ENCODE assay signal across 8 cellular contexts in genomic region chr1:826831-827220, GRCh38.
A peak's percentile ranks its signal among the peaks of the same experiment; 100 is the strongest.
DNase-seq lines count a peak whose midpoint lies in the region; ATAC-seq, FAIRE-seq and TF ChIP-seq lines count a peak whose summit lies in the region.
"Not testable (repeated sequence)": the region's sequence is repeated elsewhere in the genome, so short reads cannot be mapped to it uniquely, and the experiment has no call there.

No MANE protein-coding gene starts in this region.

- H3K4me1 Mint-ChIP-seq in IgD-negative memory B cell (peaks cover 7 to 16% (median 12%) of the 10 kb centered on the region in 3 donors), immature natural killer cell (peaks cover 28 to 30% of the 10 kb centered on the region in 2 donors)
- peaks cover 26% of the 10 kb centered on the region for H3K4me1 Mint-ChIP-seq in activated CD4-positive, alpha-beta T cell treated with anti-CD3 and anti-CD28 coated beads, Interleukin-2, amount 10 ng/mL, durations not matched to agents 24 days and 14 days

- FAIRE-seq in pancreas (lab: Jason Lieb, UNC), result not testable (repeated sequence)

- not testable (repeated sequence) for H3K4me1 ChIP-seq in pancreas; aorta (ENCODE audit: control insufficient read depth in 1 of 2, insufficient read depth in 2 of 2, low read length in 2 of 2)

- intact Hi-C loops in activated CD4-positive, alpha-beta T cell treated with anti-CD3 and anti-CD28 coated beads, Interleukin-2, amount 10 ng/mL, durations not matched to agents 24 days and 14 days (cut with micrococcal nuclease); pancreas (cut with DNase I); aorta (cut with DNase I): not testable (repeated sequence)

- peak overlapping the region; percentile 86 to 96 for H3K27ac ChIP-seq in coronary artery
- H3K27ac ChIP-seq in pancreas, result peak overlapping the region; percentile 68 to 89 (median 79)
- H3K27ac ChIP-seq in aorta (ENCODE audit: low read depth in 1 of 2, low read length in 2 of 2), result peak overlapping the region in 1 of 2 donors; percentile 98

- H3K9me3 Mint-ChIP-seq in IgD-negative memory B cell; activated CD4-positive, alpha-beta T cell treated with anti-CD3 and anti-CD28 coated beads, Interleukin-2, amount 10 ng/mL, durations not matched to agents 24 days and 14 days; immature natural killer cell: not testable (repeated sequence)

- ATAC-seq in GM18519 (IDR thresholded peaks at IDR 0.05; ENCODE audit: low FRiP score, unreplicated experiment), result peak; percentile 16
- ATAC-seq in HG02642 (IDR thresholded peaks at IDR 0.05; ENCODE audit: poor library complexity, unreplicated experiment), result peak; percentile 40
- peak; percentile 19 to 44 (median 39) for ATAC-seq in pancreas
- ATAC-seq in aorta (ENCODE audit: low FRiP score), result peak; percentile 65

- H3K9me3 ChIP-seq in pancreas; aorta (ENCODE audit: control insufficient read depth, low read length): not testable (repeated sequence)

- TF ChIP-seq CTCF in coronary artery (IDR thresholded peaks at IDR 0.05); pancreas (IDR thresholded peaks at IDR 0.05): not testable (repeated sequence)

- not testable (repeated sequence) for H3K27me3 Mint-ChIP-seq in IgD-negative memory B cell; activated CD4-positive, alpha-beta T cell treated with anti-CD3 and anti-CD28 coated beads, Interleukin-2, amount 10 ng/mL, durations not matched to agents 24 days and 14 days; immature natural killer cell (ENCODE audit: low read depth in 3 of 3)

- H3K4me3 ChIP-seq in coronary artery (peak overlapping the region; percentile 79), pancreas (peak overlapping the region; percentile 33 to 56 (median 46)), aorta (ENCODE audit: low read length in 2 of 2) (peak overlapping the region; percentile 72 to 82)

- H3K4me3 Mint-ChIP-seq in IgD-negative memory B cell (peak overlapping the region; percentile 89 to 99 (median 98)), immature natural killer cell (peak overlapping the region; percentile 87 to 96 (median 92))
- H3K4me3 Mint-ChIP-seq in activated CD4-positive, alpha-beta T cell treated with anti-CD3 and anti-CD28 coated beads, Interleukin-2, amount 10 ng/mL, durations not matched to agents 24 days and 14 days, result peak overlapping the region; percentile 92

- 0 to 2% methylated on average over 11 to 17 of the region's 25 CpGs for WGBS in pancreas, 2 donors
- 0 to 1% methylated on average over 15 to 24 of the region's 25 CpGs for WGBS in aorta, 2 donors

- peak overlapping the region; percentile 97 to 98 (median 98) for H3K27ac Mint-ChIP-seq in IgD-negative memory B cell
- peak overlapping the region; percentile 93 for H3K27ac Mint-ChIP-seq in activated CD4-positive, alpha-beta T cell treated with anti-CD3 and anti-CD28 coated beads, Interleukin-2, amount 10 ng/mL, durations not matched to agents 24 days and 14 days
- peak overlapping the region; percentile 96 to 99 (median 97) for H3K27ac Mint-ChIP-seq in immature natural killer cell

- H3K36me3 Mint-ChIP-seq in IgD-negative memory B cell; activated CD4-positive, alpha-beta T cell treated with anti-CD3 and anti-CD28 coated beads, Interleukin-2, amount 10 ng/mL, durations not matched to agents 24 days and 14 days (ENCODE audit: low read depth); immature natural killer cell: not testable (repeated sequence)

- not testable (repeated sequence) for H3K27me3 ChIP-seq in pancreas; aorta (ENCODE audit: control insufficient read depth in 1 of 2, insufficient read depth in 2 of 2, low read length in 1 of 2)

- peak; percentile 66 for DNase-seq in activated CD4-positive, alpha-beta T cell treated with anti-CD3 and anti-CD28 coated beads, Interleukin-2, amount 10 ng/mL, durations not matched to agents 24 days and 14 days
- DNase-seq in coronary artery (ENCODE audit: low spot score); pancreas; aorta: not testable (repeated sequence)
- peak in 1 of 3 donors; percentile 13 for DNase-seq in immature natural killer cell

- not testable (repeated sequence) for H3K36me3 ChIP-seq in pancreas; aorta (ENCODE audit: control insufficient read depth in 1 of 2, insufficient read depth in 2 of 2, low read length in 1 of 2)
